In genomic region chr3:14424711-14425573, GRCh38 we compare ENCODE assay signal across 10 cellular contexts. TPM values are rescaled to one million over a fixed set of nuclear protein-coding genes. Genes with fewer than 3 reads are reported as not detected.
DNase-seq lines count a peak whose midpoint lies in the region; ATAC-seq and TF ChIP-seq lines count a peak whose summit lies in the region.
"Had no signal": no experiment of that assay in that cellular context is flagged by ENCODE, and none has a peak within 500 bp of the region (broad histone marks: within the 10 kb centered on the region; RNA-seq: fewer than 3 reads in every experiment).

No MANE protein-coding gene starts in this region.

- peaks cover 84% of the 10 kb centered on the region for H3F3A ChIP-seq in PC-9 (ENCODE audit: insufficient read depth, low read depth)

- no TSS peak for BruUV-seq in PC-9 (replicated peaks; lab: Mats Ljungman, UMichigan)

- peaks cover 87% of the 10 kb centered on the region for H3K79me2 ChIP-seq in PC-9 (ENCODE audit: low read depth)

- H4K20me1 ChIP-seq in PC-9 (ENCODE audit: insufficient read depth), result no peaks in the 10 kb centered on the region; the same call in 1 of the 2 replicates

- CTCF ChIA-PET in PC-9 (lab: Charles Lee), result interaction anchor here (0.6 to 0.7 kb wide), 2 partner anchors 168 to 563 kb away, joined by 3 read pairs; no protein-coding TSS in a partner anchor

- POLR2A ChIA-PET in PC-9 (lab: Charles Lee; ENCODE audit: unreplicated experiment), result interaction anchor here (0.6 kb wide), 2 partner anchors 9 to 19 kb away, joined by 5 to 13 read pairs; no protein-coding TSS in a partner anchor

- peaks cover 7% of the 10 kb centered on the region for H3K36me3 ChIP-seq in PC-9 (ENCODE audit: low read depth)

- peak overlapping the region; percentile 76 for H3K4me2 ChIP-seq in PC-9

- H3K9me3 ChIP-seq in PC-9 (ENCODE audit: insufficient read depth, low read depth), result no peaks in the 10 kb centered on the region

- ATAC-seq in GM21447 (IDR thresholded peaks at IDR 0.05; ENCODE audit: unreplicated experiment) (no peak), GM19324 (IDR thresholded peaks at IDR 0.05; ENCODE audit: low FRiP score, unreplicated experiment) (no peak)
- ATAC-seq: foreskin keratinocyte had no signal

- intact Hi-C loops in PC-9 (cut with micrococcal nuclease; ENCODE audit: unreplicated experiment), result no loop called here

- peak overlapping the region; percentile 91 for H3K27ac ChIP-seq in PC-9
- H3K27ac ChIP-seq: foreskin keratinocyte had no signal

- no peak for TF ChIP-seq CTCF in PC-9 (conservative IDR thresholded peaks at IDR 0.05)

- peaks cover 96% of the 10 kb centered on the region for H3K4me1 ChIP-seq in PC-9 (replicated peaks; ENCODE audit: insufficient read depth)
- H3K4me1 ChIP-seq: foreskin keratinocyte had no signal

- H3K9me2 ChIP-seq in PC-9 (ENCODE audit: insufficient read depth), result no peaks in the 10 kb centered on the region

- peak overlapping the region; percentile 20; the same call in 1 of the 2 replicates for H3K4me3 ChIP-seq in PC-9

- DNase-seq in NCI-H82 (lab: John Stamatoyannopoulos, UW) (peak; percentile 47), NCI-H82 treated with DMSO at 0.1 percent for 48 hours (lab: John Stamatoyannopoulos, UW; ENCODE audit: unreplicated experiment) (no peak), PC-9 (peak in 1 of 2 experiments; percentile 87), astrocyte of the hippocampus (ENCODE audit: low read depth, low spot score) (peak; percentile 45), inferior parietal cortex (ENCODE audit: extremely low spot score) (no peak)
- peak; percentile 28 for DNase-seq in stimulated activated CD8-positive, alpha-beta memory T cell treated with anti-CD3 and anti-CD28 coated beads, Interleukin-4, amount 100 ng/mL, for 24 hours (ENCODE audit: low read depth)
- DNase-seq: foreskin keratinocyte, NCI-H1105 treated with DMSO at 0.1 percent for 48 hours had no signal

- no peak overlapping the region for H2AFZ ChIP-seq in PC-9

- H3K27me3 ChIP-seq in PC-9 (ENCODE audit: insufficient read depth, low read depth), result no peaks in the 10 kb centered on the region
- H3K27me3 ChIP-seq: foreskin keratinocyte had no signal

RNA-seq across cellular contexts. Expression of gene SLC6A6, which starts 22.5 kb away (rescaled TPM):
- total RNA-seq in PC-9 (2021), result 84.9 and 122 TPM in 2 replicates

Comparison
In these comparisons a context has a peak if more than half of its experiments do, and no peak if none do; other contexts are left out.
1. DNase-seq: peak in NCI-H82 (single experiment), astrocyte of the hippocampus (single experiment) and stimulated activated CD8-positive, alpha-beta memory T cell treated with anti-CD3 and anti-CD28 coated beads, Interleukin-4, amount 100 ng/mL, for 24 hours (single experiment); none in NCI-H82 treated with DMSO at 0.1 percent for 48 hours (single experiment) and inferior parietal cortex (single experiment).